2 cellular contexts compared by ENCODE assay signal in genomic region chr1:5610432-5610831, GRCh38.
TF ChIP-seq lines count a peak whose summit lies in the region.

No MANE protein-coding gene starts in this region.

TF ChIP-seq in HepG2, 621 proteins besides CTCF, POLR2A, EP300 and RAD21:
- peak; percentile 53 to 77; a peak in 3 of 4 replicates for TF ChIP-seq MAFK (conservative IDR thresholded peaks at IDR 0.05 in 1 of 2, IDR thresholded peaks at IDR 0.05 in 1 of 2; ENCODE audit: low read length in 2 of 2)
- no peak for TF ChIP-seq ZNF776 (CRISPR knock-in tag; IDR thresholded peaks at IDR 0.05)
- TF ChIP-seq CCDC6 (CRISPR knock-in tag; IDR thresholded peaks at IDR 0.05) = no peak
- no peak for TF ChIP-seq TIGD3 (CRISPR knock-in tag; IDR thresholded peaks at IDR 0.05; ENCODE audit: borderline replicate concordance)
- TF ChIP-seq MAFF (IDR thresholded peaks at IDR 0.05; ENCODE audit: low read depth, low read length) = peak; percentile 69
- TF ChIP-seq AKAP8 (CRISPR knock-in tag; IDR thresholded peaks at IDR 0.05) = no peak
- no peak for TF ChIP-seq ZNF709 (CRISPR knock-in tag; IDR thresholded peaks at IDR 0.05)
- no peak for TF ChIP-seq ZNF841 (CRISPR knock-in tag; IDR thresholded peaks at IDR 0.05; ENCODE audit: borderline replicate concordance)

TF ChIP-seq in K562, 482 proteins besides CTCF, POLR2A, EP300 and RAD21 (continued from another document):
- TF ChIP-seq ZNF77 (CRISPR knock-in tag; IDR thresholded peaks at IDR 0.05) (no peak), STAT6 (CRISPR knock-in tag; IDR thresholded peaks at IDR 0.05) (no peak), ZEB2 (IDR thresholded peaks at IDR 0.05) (no peak), MAFF (IDR thresholded peaks at IDR 0.05; ENCODE audit: low read length) (peak; percentile 32; the same call in 1 of the 2 replicates), SIRT6 (IDR thresholded peaks at IDR 0.05; ENCODE audit: low read depth, low read length) (no peak), ZNF224 (CRISPR knock-in tag; IDR thresholded peaks at IDR 0.05) (no peak), ZNF561 (CRISPR knock-in tag; conservative IDR thresholded peaks at IDR 0.05) (no peak), ZNF699 (CRISPR knock-in tag; IDR thresholded peaks at IDR 0.05; ENCODE audit: insufficient replicate concordance) (no peak), ZNF316 (IDR thresholded peaks at IDR 0.05) (peak; percentile 76)
